20 cellular contexts compared by ENCODE assay signal in genomic region chr9:77985996-77986395, GRCh38. TPM values are rescaled to one million over a fixed set of nuclear protein-coding genes. Genes with fewer than 3 reads are reported as not detected.
DNase-seq lines count a peak whose midpoint lies in the region; ATAC-seq, FAIRE-seq and TF ChIP-seq lines count a peak whose summit lies in the region.
"Had no signal": no experiment of that assay in that cellular context is flagged by ENCODE, and none has a peak within 500 bp of the region (broad histone marks: within the 10 kb centered on the region; RNA-seq: fewer than 3 reads in every experiment).

No MANE protein-coding gene starts in this region.

- H3K4me1 ChIP-seq in CD4-positive, alpha-beta memory T cell (ENCODE audit: insufficient read depth, low read length) = peaks cover 28% of the 10 kb centered on the region
- H3K4me1 ChIP-seq in pancreas (peaks cover 21 to 56% (median 48%) of the 10 kb centered on the region in 3 donors), prostate gland (replicated peaks) (no peaks in the 10 kb centered on the region)
- H3K4me1 ChIP-seq: SJCRH30 had no signal

- H3K27ac Mint-ChIP-seq in CD4-positive, alpha-beta memory T cell = peak overlapping the region; percentile 12 to 82 (median 72)
- peak overlapping the region; percentile 57 to 85 for H3K27ac Mint-ChIP-seq in T-cell

- H3K9me3 Mint-ChIP-seq in CD4-positive, alpha-beta memory T cell = no peaks in the 10 kb centered on the region
- H3K9me3 Mint-ChIP-seq in T-cell = no peaks in the 10 kb centered on the region
- H3K9me3 Mint-ChIP-seq: CD14-positive monocyte, H9 had no signal

- H3K36me3 Mint-ChIP-seq in CD4-positive, alpha-beta memory T cell = peaks cover 0 to 8% of the 10 kb centered on the region in 2 donors
- no peaks in the 10 kb centered on the region for H3K36me3 Mint-ChIP-seq in T-cell

- WGBS in pancreas, 2 donors = 36 to 40% methylated on average over 1 of the region's 1 CpG
- 100% methylated on average over 1 of the region's 1 CpG for WGBS in prostate gland

- TF ChIP-seq CTCF in pancreas (IDR thresholded peaks at IDR 0.05) = no peak
- TF ChIP-seq CTCF in prostate gland (IDR thresholded peaks at IDR 0.05) = no peak

- FAIRE-seq in pancreas (lab: Jason Lieb, UNC) = no peak

- H3K4me1 Mint-ChIP-seq in CD4-positive, alpha-beta memory T cell = peaks cover 48 to 80% (median 58%) of the 10 kb centered on the region in 4 donors
- H3K4me1 Mint-ChIP-seq in T-cell = peaks cover 69 to 75% (median 71%) of the 10 kb centered on the region in 3 donors

- H3K27ac ChIP-seq in CD4-positive, alpha-beta memory T cell (ENCODE audit: low read depth, low read length) = no peak overlapping the region
- H3K27ac ChIP-seq in pancreas = peak overlapping the region in 2 of 4 donors; percentile 6 to 41
- no peak overlapping the region for H3K27ac ChIP-seq in prostate gland
- H3K27ac ChIP-seq: PC-9, SJCRH30 had no signal

- no peaks in the 10 kb centered on the region for H3K36me3 ChIP-seq in CD4-positive, alpha-beta memory T cell (ENCODE audit: insufficient read depth, low read length)
- H3K36me3 ChIP-seq in pancreas (no peaks in the 10 kb centered on the region), prostate gland (no peaks in the 10 kb centered on the region)
- H3K36me3 ChIP-seq: SJCRH30 had no signal

- DNase-seq in CD4-positive, alpha-beta memory T cell = no peak
- DNase-seq in T-cell (no peak), left lobe of liver (ENCODE audit: low spot score) (peak; percentile 74), pancreas (peak in 1 of 6 donors; percentile 23), prostate gland (ENCODE audit: low spot score) (no peak), middle frontal gyrus (ENCODE audit: extremely low spot score, low spot score) (no peak)
- DNase-seq in activated T-cell treated with anti-CD3 and anti-CD28 coated beads, Interleukin-2, amount 50 U/mL, for 1 hour = no peak
- DNase-seq in activated effector memory CD4-positive, alpha-beta T cell treated with Interleukin-2 at 50 U/mL for 16 hours = no peak
- DNase-seq: ACHN, AML-193, DMS79 treated with DMSO at 0.1 percent for 48 hours, H9, NCI-H1048, NCI-H1436 treated with DMSO at 0.1 percent for 48 hours, NCI-H2081, NCI-H510A treated with DMSO at 0.1 percent for 48 hours, NCI-H82, PC-9, SJCRH30 had no signal

- intact Hi-C loops in CD4-positive, alpha-beta memory T cell (cut with micrococcal nuclease) = no loop called here
- intact Hi-C loops in pancreas (cut with DNase I) (no loop called here), prostate gland (cut with DNase I) (no loop called here)

- ATAC-seq in T-cell (replicated peaks in 1 of 4) = no peak
- peak; percentile 90 for ATAC-seq in left lobe of liver
- peak; percentile 52 to 81 (median 68) for ATAC-seq in pancreas

- H3K27me3 ChIP-seq in CD4-positive, alpha-beta memory T cell (ENCODE audit: insufficient read depth, low read length) = no peaks in the 10 kb centered on the region
- H3K27me3 ChIP-seq in pancreas (no peaks in the 10 kb centered on the region), prostate gland (replicated peaks; ENCODE audit: insufficient read depth) (no peaks in the 10 kb centered on the region)
- H3K27me3 ChIP-seq: SJCRH30 had no signal

- no peak overlapping the region for H3K4me3 Mint-ChIP-seq in CD4-positive, alpha-beta memory T cell
- no peak overlapping the region for H3K4me3 Mint-ChIP-seq in T-cell
- H3K4me3 Mint-ChIP-seq: CD14-positive monocyte, H9 had no signal

- TF ChIP-seq POLR2A in prostate gland (IDR thresholded peaks at IDR 0.05) = no peak

- H3K9me3 ChIP-seq in CD4-positive, alpha-beta memory T cell (ENCODE audit: control insufficient read depth in 1 of 2, low read length in 2 of 2) = no peaks in the 10 kb centered on the region
- H3K9me3 ChIP-seq in pancreas (no peaks in the 10 kb centered on the region), prostate gland (no peaks in the 10 kb centered on the region)
- H3K9me3 ChIP-seq: SJCRH30 had no signal

- no peak overlapping the region for H3K4me3 ChIP-seq in CD4-positive, alpha-beta memory T cell (ENCODE audit: low read length in 2 of 2)
- H3K4me3 ChIP-seq in pancreas (no peak overlapping the region), prostate gland (no peak overlapping the region)
- H3K4me3 ChIP-seq: PC-9, SJCRH30 had no signal

- POLR2A ChIA-PET in CD4-positive, alpha-beta memory T cell (lab: Charles Lee; ENCODE audit: partially characterized antibody) = no interaction called here
- POLR2A ChIA-PET in T-cell (lab: Charles Lee) = interaction anchor here in 1 of 2 donors (0.7 kb wide), 1 partner anchor 10 kb away, joined by 16 read pairs; no protein-coding TSS in a partner anchor

- CTCF ChIA-PET in CD4-positive, alpha-beta memory T cell (lab: Charles Lee; ENCODE audit: partially characterized antibody) = interaction anchor here (1.1 to 1.8 kb wide), 5 partner anchors 9 to 129 kb away, joined by 4 to 12 read pairs (median 4); no protein-coding TSS in a partner anchor
- CTCF ChIA-PET in T-cell (lab: Charles Lee) = interaction anchor here (1.0 to 2.0 kb wide), 4 partner anchors 8 to 11 kb away, joined by 3 to 5 read pairs (median 4); no protein-coding TSS in a partner anchor

- no peaks in the 10 kb centered on the region for H3K27me3 Mint-ChIP-seq in CD4-positive, alpha-beta memory T cell
- no peaks in the 10 kb centered on the region for H3K27me3 Mint-ChIP-seq in T-cell

RNA-seq across cellular contexts. Expression of gene GNAQ, which starts 45.6 kb away (rescaled TPM):
- total RNA-seq in CD4-positive, alpha-beta memory T cell = 10 to 100 TPM; 50.7 to 57.2 TPM
- polyA plus RNA-seq in CD4-positive, alpha-beta memory T cell = 10 to 100 TPM in 1 of 2 donors, 1 to 10 TPM in 1; 6.9 to 18.4 TPM
- total RNA-seq in T-cell (10 to 100 TPM; 29.3 to 48.4 (median 38.3) TPM), left lobe of liver (16.2 TPM), pancreas (10 to 100 TPM; 17.1 to 33.8 (median 21.1) TPM), prostate gland (10 to 100 TPM; 35.0 to 43.7 TPM)
- 10 to 100 TPM in 1 of 2 donors, 1 to 10 TPM in 1; 6.7 to 12.5 TPM for polyA plus RNA-seq in pancreas

Comparison
In these comparisons a context has a peak if more than half of its experiments do, and no peak if none do; other contexts are left out.
1. ATAC-seq: peak in left lobe of liver (single experiment) and pancreas (4 of 4); none in T-cell (0 of 4).